In genomic region chr1:30735668-30736498, GRCh38 we compare ENCODE assay signal across 22 cellular contexts. TPM values are rescaled to one million over a fixed set of nuclear protein-coding genes. Genes with fewer than 3 reads are reported as not detected.
DNase-seq lines count a peak whose midpoint lies in the region; ATAC-seq, FAIRE-seq and TF ChIP-seq lines count a peak whose summit lies in the region.
"Had no signal": no experiment of that assay in that cellular context is flagged by ENCODE, and none has a peak within 500 bp of the region (broad histone marks: within the 10 kb centered on the region; RNA-seq: fewer than 3 reads in every experiment).

No MANE protein-coding gene starts in this region.

- no peak for TF ChIP-seq POLR2A in GM12878 (IDR thresholded peaks at IDR 0.05; ENCODE audit: low read depth, low read length)

- H3K27ac ChIP-seq in GM12878 (ENCODE audit: control insufficient read depth, insufficient read depth) (no peak overlapping the region), neutrophil (peak overlapping the region; percentile 77)
- H3K27ac ChIP-seq: heart right ventricle, stomach had no signal

- no peak for ATAC-seq in GM12878
- ATAC-seq: HCT116 had no signal

- peaks cover 32% of the 10 kb centered on the region for H3K4me1 Mint-ChIP-seq in activated CD4-positive, alpha-beta T cell treated with anti-CD3 and anti-CD28 coated beads, Interleukin-2, amount 10 ng/mL, durations not matched to agents 24 days and 14 days
- peaks cover 26 to 55% (median 43%) of the 10 kb centered on the region in 3 donors for H3K4me1 Mint-ChIP-seq in IgD-negative memory B cell

- no peaks in the 10 kb centered on the region for H3K9me3 Mint-ChIP-seq in activated CD4-positive, alpha-beta T cell treated with anti-CD3 and anti-CD28 coated beads, Interleukin-2, amount 10 ng/mL, durations not matched to agents 24 days and 14 days
- no peaks in the 10 kb centered on the region for H3K9me3 Mint-ChIP-seq in IgD-negative memory B cell
- H3K9me3 Mint-ChIP-seq: endodermal cell had no signal

- H3K4me3 ChIP-seq in GM12878: no peak overlapping the region
- H3K4me3 ChIP-seq in neutrophil (ENCODE audit: low read depth in 1 of 2, low read length in 1 of 2): no peak overlapping the region
- H3K4me3 ChIP-seq: heart right ventricle, lung, stomach had no signal

- no peak for TF ChIP-seq EP300 in GM12878 (IDR thresholded peaks at IDR 0.05; ENCODE audit: borderline replicate concordance in 1 of 2, control insufficient read depth in 1 of 2, low read depth in 2 of 2, low read length in 2 of 2)

- in situ Hi-C loops in GM12878 (cut with MboI): no loop called here

- no peak for FAIRE-seq in GM12878 (lab: Jason Lieb, UNC)
- FAIRE-seq: GM12891 had no signal

- H3K4me1 ChIP-seq in GM12878 (ENCODE audit: control insufficient read depth, insufficient read depth, low read length) (peaks cover 24% of the 10 kb centered on the region), neutrophil (ENCODE audit: control insufficient read depth in 1 of 2, insufficient read depth in 1 of 2, low read depth in 1 of 2, low read length in 1 of 2) (peaks cover 20 to 49% of the 10 kb centered on the region in 2 experiments)
- H3K4me1 ChIP-seq: stomach had no signal

- TF ChIP-seq CTCF in GM12878 (IDR thresholded peaks at IDR 0.05 in 2 of 3, conservative IDR thresholded peaks at IDR 0.05 in 1 of 3; ENCODE audit: control insufficient read depth in 2 of 3, extremely low read depth in 1 of 3, insufficient read depth in 1 of 3, low read depth in 3 of 3, low read length in 3 of 3): no peak
- no peak for TF ChIP-seq CTCF in neutrophil (IDR thresholded peaks at IDR 0.05)

- no peak for TF ChIP-seq RAD21 in GM12878 (IDR thresholded peaks at IDR 0.05; ENCODE audit: insufficient read depth, low read depth, low read length)

- peaks cover 5% of the 10 kb centered on the region for H4K20me1 ChIP-seq in GM12878 (ENCODE audit: control insufficient read depth, insufficient read depth)

- RAD21 ChIA-PET in GM12878 (lab: Charles Lee; ENCODE audit: unreplicated experiment): no interaction called here

- intact Hi-C loops in activated CD4-positive, alpha-beta T cell treated with anti-CD3 and anti-CD28 coated beads, Interleukin-2, amount 10 ng/mL, durations not matched to agents 24 days and 14 days (cut with micrococcal nuclease): no loop called here
- intact Hi-C loops in GM12878 (cut with micrococcal nuclease; ENCODE audit: unreplicated experiment): no loop called here

- no peaks in the 10 kb centered on the region for H3K27me3 ChIP-seq in GM12878 (replicated peaks in 1 of 2; ENCODE audit: control insufficient read depth in 2 of 2, insufficient read depth in 2 of 2, low read length in 1 of 2)
- H3K27me3 ChIP-seq in neutrophil: no peaks in the 10 kb centered on the region
- H3K27me3 ChIP-seq: stomach had no signal

- H3K36me3 Mint-ChIP-seq in activated CD4-positive, alpha-beta T cell treated with anti-CD3 and anti-CD28 coated beads, Interleukin-2, amount 10 ng/mL, durations not matched to agents 24 days and 14 days (ENCODE audit: low read depth): peaks cover 86% of the 10 kb centered on the region
- peaks cover 11% of the 10 kb centered on the region for H3K36me3 Mint-ChIP-seq in IgD-negative memory B cell

- H3K9me3 ChIP-seq in GM12878 (replicated peaks; ENCODE audit: control insufficient read depth, insufficient read depth, low read length) (no peaks in the 10 kb centered on the region), neutrophil (peaks cover 7% of the 10 kb centered on the region)
- H3K9me3 ChIP-seq: heart right ventricle, SK-N-SH, stomach had no signal

- DNase-seq in activated CD4-positive, alpha-beta T cell treated with anti-CD3 and anti-CD28 coated beads, Interleukin-2, amount 10 ng/mL, durations not matched to agents 24 days and 14 days: no peak
- DNase-seq in activated CD4-positive, alpha-beta T cell treated with anti-CD3 and anti-CD28 coated beads, Interleukin-2, amount 50 U/mL, for 4 hours: no peak
- DNase-seq in GM12878 (ENCODE audit: low read depth, low spot score): no peak
- DNase-seq in SW 1271 (lab: John Stamatoyannopoulos, UW): no peak
- no peak for DNase-seq in GM03348 (ENCODE audit: low spot score)
- no peak for DNase-seq in NCI-H510A (lab: John Stamatoyannopoulos, UW)
- DNase-seq: activated T-cell treated with anti-CD3 and anti-CD28 coated beads, Interleukin-2, amount 50 U/mL, for 48 hours; endodermal cell; GDM1; heart right ventricle; NCI-H2081 treated with DMSO at 0.1 percent for 48 hours; SK-N-SH; stimulated activated CD4-positive, alpha-beta T cell treated with anti-CD3 and anti-CD28 coated beads, Interleukin-1b, Interleukin-23, amount 100 ng/mL, for 48 hours; stomach had no signal

- no TSS peak for BruUV-seq in GM12878 (replicated peaks; lab: Mats Ljungman, UMichigan)

- SMC1A ChIA-PET in GM12878 (lab: Charles Lee; ENCODE audit: uncharacterized antibody, unreplicated experiment): interaction anchor here (1.1 to 21.5 kb wide), 5 partner anchors 10 to 44 kb away, joined by 3 to 556 read pairs (median 6); partner anchors contain the start of gene LAPTM5

- POLR2A ChIA-PET in GM12878 (lab: Charles Lee): interaction anchor here (22.5 kb wide), 1 partner anchor 25 kb away, joined by 741 read pairs; the partner anchor contains the start of gene LAPTM5

- peaks cover 2% of the 10 kb centered on the region for H3K27me3 Mint-ChIP-seq in activated CD4-positive, alpha-beta T cell treated with anti-CD3 and anti-CD28 coated beads, Interleukin-2, amount 10 ng/mL, durations not matched to agents 24 days and 14 days
- peaks cover 2% of the 10 kb centered on the region for H3K27me3 Mint-ChIP-seq in IgD-negative memory B cell

- H3K4me2 ChIP-seq in GM12878 (ENCODE audit: control insufficient read depth, insufficient read depth): no peak overlapping the region
- H3K4me2 ChIP-seq: SK-N-SH had no signal

- CTCF ChIA-PET in GM12878 (lab: Yijun Ruan, JAX): interaction anchor here (2.4 kb wide), 1 partner anchor 44 kb away, joined by 8 read pairs; no protein-coding TSS in a partner anchor

- H3K79me2 ChIP-seq in GM12878 (ENCODE audit: control insufficient read depth, insufficient read depth, low read length): peaks cover 16% of the 10 kb centered on the region

- no peak overlapping the region for H2AFZ ChIP-seq in GM12878 (ENCODE audit: control insufficient read depth, low read depth, low read length)

- H3K36me3 ChIP-seq in GM12878 (ENCODE audit: control insufficient read depth in 2 of 2, insufficient read depth in 2 of 2, low read length in 1 of 2): peaks cover 59 to 63% of the 10 kb centered on the region in 2 experiments
- peaks cover 88% of the 10 kb centered on the region for H3K36me3 ChIP-seq in neutrophil

- peak overlapping the region; percentile 53 for H3K27ac Mint-ChIP-seq in activated CD4-positive, alpha-beta T cell treated with anti-CD3 and anti-CD28 coated beads, Interleukin-2, amount 10 ng/mL, durations not matched to agents 24 days and 14 days
- peak overlapping the region in 2 of 3 donors; percentile 92 to 93 for H3K27ac Mint-ChIP-seq in IgD-negative memory B cell
- H3K27ac Mint-ChIP-seq: endodermal cell had no signal

- no peak overlapping the region for H3K9ac ChIP-seq in GM12878 (ENCODE audit: control insufficient read depth, insufficient read depth, low read length)
- H3K9ac ChIP-seq: SK-N-SH had no signal

- H3K4me3 Mint-ChIP-seq in activated CD4-positive, alpha-beta T cell treated with anti-CD3 and anti-CD28 coated beads, Interleukin-2, amount 10 ng/mL, durations not matched to agents 24 days and 14 days: no peak overlapping the region
- H3K4me3 Mint-ChIP-seq in IgD-negative memory B cell: peak overlapping the region in 3 of 4 donors; percentile 54 to 66 (median 64)
- H3K4me3 Mint-ChIP-seq: endodermal cell had no signal

- 94% methylated on average over 6 of the region's 6 CpGs for whole genome bisulfite sequencing in GM12878 (ENCODE audit: insufficient coverage, insufficient replicate concordance, low lambda C conversion rate, missing lambda C conversion rate)

RNA-seq across cellular contexts. Expression of gene MATN1, which starts 12.5 kb away (rescaled TPM):
- 0.50 and 0.54 TPM in 2 replicates for total RNA-seq in activated CD4-positive, alpha-beta T cell treated with anti-CD3 and anti-CD28 coated beads, Interleukin-2, amount 10 ng/mL, durations not matched to agents 24 days and 14 days
- polyA plus RNA-seq in IgD-negative memory B cell (not detected), GM12878 (2011; rRNA removed) (0.36 and 0.50 TPM in 2 replicates), GM12878 (2014; fragmentation: Illumina TruSeq; extraction: Trizol) (0.07 and 0.11 TPM in 2 replicates), GM12878 (2014; fragmentation: Nextera tagmentation; extraction: Ambion mirVana) (under 1 TPM in 1 of 2 experiments, not detected in 1; 0.07 TPM), GM12878 (2014; rRNA removed) (0.10 and 0.46 TPM in 2 replicates), GM12878 (2016; fragmentation: Nextera tagmentation; extraction: Ambion mirVana) (under 1 TPM; 0.09 to 0.44 TPM)
- 0.51 and 1.9 TPM in 2 replicates for total RNA-seq in GM12878 (2013; cell fraction: nucleolus; rRNA removed)
- total RNA-seq in GM12878 (2014; rRNA removed) (0.11 and 0.27 TPM in 2 replicates), GM12878 (2014; rRNA removed; fragmentation: Illumina TruSeq; extraction: Trizol) (0.04 TPM in 1 of 2 replicates, not detected in the other), GM12878 (2021) (0.21 and 0.24 TPM in 2 replicates)
- 0.31 TPM for polyA plus RNA-seq in GM12878 (2011; ENCODE audit: low read depth)
- 0.67 and 0.77 TPM in 2 replicates for polyA plus RNA-seq in GM12878 (2011; cell fraction: cytosol; rRNA removed)
- 1.5 and 2.1 TPM in 2 replicates for polyA plus RNA-seq in GM12878 (2011; cell fraction: nucleus; rRNA removed)
- polyA plus RNA-seq in GM12878 (2012): 0.48 and 0.60 TPM in 2 replicates
- 0.22 and 0.72 TPM in 2 replicates for polyA minus RNA-seq in GM12878 (2011; rRNA and poly(A)+ RNA removed)
- polyA minus RNA-seq in GM12878 (2011; cell fraction: cytosol; rRNA and poly(A)+ RNA removed): not detected in 2 replicates
- polyA minus RNA-seq in GM12878 (2011; cell fraction: nucleus; rRNA and poly(A)+ RNA removed): 0.67 and 1.3 TPM in 2 replicates
- total RNA-seq: A172, endodermal cell, heart right ventricle, ureter had no signal
- polyA plus RNA-seq: heart right ventricle, stomach had no signal

RNA-seq across cellular contexts. Expression of gene LAPTM5, which starts 21.7 kb away (rescaled TPM):
- 178 and 179 TPM in 2 replicates for total RNA-seq in activated CD4-positive, alpha-beta T cell treated with anti-CD3 and anti-CD28 coated beads, Interleukin-2, amount 10 ng/mL, durations not matched to agents 24 days and 14 days
- polyA plus RNA-seq in IgD-negative memory B cell: 1,002 TPM
- total RNA-seq in GM12878 (2013; cell fraction: nucleolus; rRNA removed): 345 and 349 TPM in 2 replicates
- total RNA-seq in GM12878 (2014; rRNA removed): 360 and 370 TPM in 2 replicates
- 423 and 431 TPM in 2 replicates for total RNA-seq in GM12878 (2014; rRNA removed; fragmentation: Illumina TruSeq; extraction: Trizol)
- total RNA-seq in GM12878 (2021): 740 and 758 TPM in 2 replicates
- polyA plus RNA-seq in GM12878 (2011; ENCODE audit: low read depth): 582 TPM
- polyA plus RNA-seq in GM12878 (2011; rRNA removed): 411 and 682 TPM in 2 replicates
- polyA plus RNA-seq in GM12878 (2011; cell fraction: cytosol; rRNA removed): 985 and 1,156 TPM in 2 replicates
- 492 and 615 TPM in 2 replicates for polyA plus RNA-seq in GM12878 (2011; cell fraction: nucleus; rRNA removed)
- polyA plus RNA-seq in GM12878 (2012): 791 and 943 TPM in 2 replicates
- polyA plus RNA-seq in GM12878 (2014; fragmentation: Illumina TruSeq; extraction: Trizol): 972 and 1,013 TPM in 2 replicates
- 10 to 100 TPM; 24.1 to 48.8 TPM for polyA plus RNA-seq in GM12878 (2014; fragmentation: Nextera tagmentation; extraction: Ambion mirVana)
- 675 and 692 TPM in 2 replicates for polyA plus RNA-seq in GM12878 (2014; rRNA removed)
- polyA plus RNA-seq in GM12878 (2016; fragmentation: Nextera tagmentation; extraction: Ambion mirVana): 1,000 to 10,000 TPM in 1 of 2 experiments, 100 to 1,000 TPM in 1; 977 to 1,034 TPM
- 1,330 and 1,556 TPM in 2 replicates for polyA minus RNA-seq in GM12878 (2011; rRNA and poly(A)+ RNA removed)
- 364 and 402 TPM in 2 replicates for polyA minus RNA-seq in GM12878 (2011; cell fraction: cytosol; rRNA and poly(A)+ RNA removed)
- polyA minus RNA-seq in GM12878 (2011; cell fraction: nucleus; rRNA and poly(A)+ RNA removed): 131 and 171 TPM in 2 replicates
- total RNA-seq: A172, endodermal cell, NCI-H460 had no signal
